Comparison of ENCODE assay signal across 8 cellular contexts in the genomic region with DNA sequence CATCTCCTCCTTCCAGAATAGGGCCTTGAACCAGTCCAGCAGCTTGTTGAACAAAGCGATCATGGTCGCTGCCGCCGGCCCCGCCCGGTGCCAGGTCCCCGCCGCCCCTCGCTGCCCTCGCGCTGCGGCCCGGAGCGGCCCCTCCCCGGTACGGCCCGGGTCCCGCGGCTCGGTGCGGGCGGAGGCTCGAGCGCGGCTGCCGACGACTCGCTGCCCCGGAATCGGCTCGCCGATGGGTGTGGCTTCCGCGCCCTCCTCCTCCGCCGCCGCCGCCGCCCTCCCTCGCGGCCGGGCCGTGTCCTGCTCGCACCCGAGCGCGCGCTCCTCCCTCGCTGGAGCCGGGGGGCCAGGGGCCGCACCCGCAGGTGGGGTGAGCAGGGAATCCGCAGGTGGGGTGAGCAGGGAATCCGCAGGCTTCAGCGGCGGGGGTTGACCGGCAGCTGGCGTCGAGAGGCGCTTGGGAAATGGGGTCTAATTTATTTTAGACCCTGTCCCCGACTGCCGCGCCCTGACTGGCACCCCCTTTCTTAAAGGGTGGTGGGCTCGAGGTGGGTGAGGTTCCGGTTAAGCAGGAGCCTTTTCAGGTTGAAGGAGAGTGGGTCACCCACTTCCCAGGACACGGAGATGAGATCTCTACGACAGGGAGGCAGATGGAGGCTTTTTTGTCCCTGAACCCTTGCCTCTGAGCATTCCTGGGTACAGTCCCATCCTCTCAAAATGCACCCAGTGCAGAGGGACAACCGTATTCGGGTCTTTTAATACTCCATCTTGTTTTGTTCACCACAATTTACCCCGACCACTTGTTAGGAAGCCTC. TPM values are rescaled to one million over a fixed set of nuclear protein-coding genes. Genes with fewer than 3 reads are reported as not detected.
A peak's percentile ranks its signal among the peaks of the same experiment; 100 is the strongest.
DNase-seq lines count a peak whose midpoint lies in the region; ATAC-seq and TF ChIP-seq lines count a peak whose summit lies in the region.

Gene ARL8A (minus strand): TSS at position 228 of the 815 bp plus-strand sequence. CDS start 165 bp downstream, at position 63.

- under 1% methylated on average over 70 of the region's 70 CpGs for WGBS in right cardiac atrium
- WGBS in psoas muscle, 3 donors = 1% methylated on average over 57 to 70 of the region's 70 CpGs

- intact Hi-C loops in ascending aorta (cut with DNase I) (no loop called here), right cardiac atrium (cut with DNase I) (no loop called here), psoas muscle (cut with DNase I) (no loop called here)

- DNase-seq in DMS53 treated with DMSO at 0.1 percent for 48 hours (lab: John Stamatoyannopoulos, UW; ENCODE audit: unreplicated experiment) (peak; percentile 37), T-helper 1 cell (peak; percentile 50 to 69 (median 58)), ascending aorta (ENCODE audit: low spot score in 2 of 2) (peak in 1 of 2 donors; percentile 83), right cardiac atrium (peak; percentile 81 to 93 (median 90)), psoas muscle (peak; percentile 77 to 86), cortex of kidney (lab: John Stamatoyannopoulos, UW) (no peak)
- DNase-seq in Jurkat, Clone E6-1 (ENCODE audit: low read depth, low spot score) = no peak

- peak within 1 kb of the TSS; percentile 75 for H3K4me3 ChIP-seq in Jurkat, Clone E6-1 (ENCODE audit: low read length)
- H3K4me3 ChIP-seq in ascending aorta (peak within 1 kb of the TSS; percentile 93 to 98), right cardiac atrium (ENCODE audit: low read length) (peak within 1 kb of the TSS; percentile 90), psoas muscle (peak within 1 kb of the TSS; percentile 97)

- no peaks in the 10 kb centered on the region for H3K36me3 ChIP-seq in ascending aorta
- no peaks in the 10 kb centered on the region for H3K36me3 ChIP-seq in psoas muscle (ENCODE audit: insufficient read depth in 1 of 2, low read depth in 1 of 2)

- peaks cover 3 to 21% of the 10 kb centered on the region in 2 donors for H3K4me1 ChIP-seq in ascending aorta
- peaks cover 4% of the 10 kb centered on the region for H3K4me1 ChIP-seq in right cardiac atrium (ENCODE audit: control insufficient read depth, insufficient read depth, low read length)
- peaks cover 23% of the 10 kb centered on the region for H3K4me1 ChIP-seq in psoas muscle

- TF ChIP-seq CTCF in ascending aorta (IDR thresholded peaks at IDR 0.05) (no peak), psoas muscle (IDR thresholded peaks at IDR 0.05) (no peak)

- ATAC-seq in GM21526 (IDR thresholded peaks at IDR 0.05; ENCODE audit: low FRiP score, unreplicated experiment) = peak; percentile 57
- ATAC-seq in right cardiac atrium = peak; percentile 74 to 78
- peak; percentile 66 to 82 (median 81) for ATAC-seq in psoas muscle

- no peaks in the 10 kb centered on the region for H3K27me3 ChIP-seq in ascending aorta
- H3K27me3 ChIP-seq in right cardiac atrium (ENCODE audit: control insufficient read depth, insufficient read depth) = no peaks in the 10 kb centered on the region
- H3K27me3 ChIP-seq in psoas muscle (ENCODE audit: insufficient read depth in 3 of 3, low read length in 2 of 3) = no peaks in the 10 kb centered on the region

- peak within 1 kb of the TSS; percentile 96 for H3K27ac ChIP-seq in ascending aorta
- H3K27ac ChIP-seq in right cardiac atrium (ENCODE audit: low read length) = peak within 1 kb of the TSS; percentile 81
- peak within 1 kb of the TSS; percentile 92 for H3K27ac ChIP-seq in psoas muscle

- H3K9me3 ChIP-seq in ascending aorta (no peaks in the 10 kb centered on the region), right cardiac atrium (ENCODE audit: control insufficient read depth, low read length) (no peaks in the 10 kb centered on the region), psoas muscle (no peaks in the 10 kb centered on the region)

RNA-seq across cellular contexts. Expression of gene ARL8A, which starts in this region (rescaled TPM):
- 33.1 TPM for polyA plus RNA-seq in Jurkat, Clone E6-1 (2012; ENCODE audit: insufficient read depth, insufficient read length)
- total RNA-seq in ascending aorta = 38.5 TPM
- total RNA-seq in right cardiac atrium = 10 to 100 TPM; 60.9 to 75.3 (median 66.7) TPM
- polyA plus RNA-seq in right cardiac atrium = 32.0 TPM
- 10 to 100 TPM; 53.1 to 70.6 (median 62.3) TPM for total RNA-seq in psoas muscle
- polyA plus RNA-seq in psoas muscle = 10 to 100 TPM; 26.6 to 34.0 (median 26.6) TPM

Comparison
In these comparisons a context has a peak if more than half of its experiments do, and no peak if none do; other contexts are left out.
1. DNase-seq: peak in DMS53 treated with DMSO at 0.1 percent for 48 hours (single experiment), T-helper 1 cell (5 of 5), right cardiac atrium (3 of 3) and psoas muscle (2 of 2); none in Jurkat, Clone E6-1 (single experiment) and cortex of kidney (single experiment).
2. Peak in every context shown above with its lines, with median percentiles within 50 percentile points of each other: ATAC-seq, H3K4me3 ChIP-seq and H3K27ac ChIP-seq.